ENCODE assay signal across 8 cellular contexts in the genomic region with DNA sequence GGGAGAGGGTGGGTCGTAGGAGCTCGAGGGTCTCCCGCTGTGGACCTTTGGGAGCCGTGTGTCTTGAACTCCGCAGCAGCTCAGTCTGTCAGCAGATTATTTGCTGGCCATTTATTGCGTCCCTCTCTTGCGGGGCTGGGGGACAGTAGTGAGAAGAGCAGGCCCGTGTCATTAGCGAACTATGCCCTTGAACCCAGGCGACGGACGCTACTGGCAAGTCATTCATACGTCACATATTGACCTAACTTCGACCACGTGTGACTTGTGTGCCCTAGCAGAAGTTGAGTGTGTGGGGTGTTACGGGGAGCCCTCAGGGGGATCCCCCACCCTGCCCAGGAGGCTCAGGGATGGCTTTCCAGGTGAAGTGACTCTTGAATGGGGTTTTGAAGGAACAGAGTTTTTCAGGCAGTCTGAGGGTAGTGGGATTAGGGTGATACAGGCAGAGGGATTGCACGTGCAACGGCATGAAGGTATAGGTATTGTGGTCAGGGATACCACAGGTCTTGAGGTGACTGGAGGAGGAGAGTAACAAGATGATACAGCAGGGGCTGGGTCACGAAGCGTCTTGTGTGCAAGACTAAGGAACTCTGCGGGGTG. TPM values are rescaled to one million over a fixed set of nuclear protein-coding genes. Genes with fewer than 3 reads are reported as not detected.
DNase-seq lines count a peak whose midpoint lies in the region; ATAC-seq and TF ChIP-seq lines count a peak whose summit lies in the region.

No MANE protein-coding gene starts in this region.

- POLR2A ChIA-PET in RWPE1 (lab: Yijun Ruan, JAX; ENCODE audit: low non-redundant PET), result interaction anchor here (1.0 kb wide), 1 partner anchor 54 kb away, joined by 9 read pairs; no protein-coding TSS in a partner anchor

- TF ChIP-seq CTCF in RWPE1 (conservative IDR thresholded peaks at IDR 0.05; ENCODE audit: low read depth), result no peak
- TF ChIP-seq CTCF in choroid plexus epithelial cell (conservative IDR thresholded peaks at IDR 0.05; ENCODE audit: low read depth, low read length), result no peak

- no peaks in the 10 kb centered on the region for H3K27me3 ChIP-seq in HAP-1 (ENCODE audit: low read depth)

- H3K9me3 ChIP-seq in HAP-1, result no peaks in the 10 kb centered on the region

- H3K4me3 ChIP-seq in HAP-1 (peak overlapping the region; percentile 58), choroid plexus epithelial cell (ENCODE audit: low read depth, low read length) (peak overlapping the region; percentile 75)

- CTCF ChIA-PET in RWPE1 (lab: Yijun Ruan, JAX), result interaction anchor here (0.7 to 1.0 kb wide), 3 partner anchors 50 to 277 kb away, joined by 4 to 5 read pairs (median 4); no protein-coding TSS in a partner anchor

- in situ Hi-C loops in HAP-1 (cut with MboI; ENCODE audit: low sequenced_read_pairs), result loop anchor here (10.0 kb wide), 1 partner anchor 264 kb away; the partner anchor contains the start of gene SESN2

- peak overlapping the region; percentile 82 to 95 (median 90) for H3K4me3 Mint-ChIP-seq in naive B cell

- peaks cover 32% of the 10 kb centered on the region for H3K36me3 ChIP-seq in HAP-1 (replicated peaks)

- DNase-seq in DMS53 treated with DMSO at 0.1 percent for 48 hours (lab: John Stamatoyannopoulos, UW; ENCODE audit: unreplicated experiment), result peak; percentile 34
- DNase-seq in HAP-1 (ENCODE audit: low spot score in 2 of 2), result peak; percentile 18 to 43
- no peak for DNase-seq in RWPE1 (ENCODE audit: low spot score)
- DNase-seq in choroid plexus epithelial cell (ENCODE audit: low read depth), result peak; percentile 7
- peak; percentile 14 for DNase-seq in naive B cell
- no peak for DNase-seq in NCI-H2227 (lab: John Stamatoyannopoulos, UW; ENCODE audit: unreplicated experiment)
- DNase-seq in germinal center (ENCODE audit: low spot score), result no peak

- H3K27ac Mint-ChIP-seq in naive B cell, result peak overlapping the region in 5 of 6 donors; percentile 69 to 95 (median 88)

- no peaks in the 10 kb centered on the region for H3K9me3 Mint-ChIP-seq in naive B cell

- ATAC-seq in naive B cell (ENCODE audit: low read depth in 2 of 2) (peak; percentile 13 to 24), HG02840 (IDR thresholded peaks at IDR 0.05; ENCODE audit: low FRiP score, unreplicated experiment) (no peak)

- H3K27ac ChIP-seq in RWPE1, result peak overlapping the region; percentile 90

- H3K27me3 Mint-ChIP-seq in naive B cell, result no peaks in the 10 kb centered on the region

- H3K4me1 Mint-ChIP-seq in naive B cell, result peaks cover 18 to 29% (median 22%) of the 10 kb centered on the region in 3 donors

- peaks cover 21% of the 10 kb centered on the region for H3K4me1 ChIP-seq in HAP-1

- no peaks in the 10 kb centered on the region for H3K36me3 Mint-ChIP-seq in naive B cell

RNA-seq across cellular contexts. Expression of gene RCC1, which starts 13.0 kb away (rescaled TPM):
- 10 to 100 TPM in 3 of 6 donors, 1 to 10 TPM in 3; 3.8 to 12.2 (median 9.5) TPM for polyA plus RNA-seq in naive B cell (ENCODE audit: low read depth in 6 of 6)

RNA-seq across cellular contexts. Expression of gene TRNAU1AP, which starts 34.0 kb away (rescaled TPM):
- polyA plus RNA-seq in naive B cell (ENCODE audit: low read depth in 6 of 6), result 10 to 100 TPM in 5 of 6 donors, 1 to 10 TPM in 1; 9.8 to 30.7 (median 25.9) TPM

Comparison
In these comparisons a context has a peak if more than half of its experiments do, and no peak if none do; other contexts are left out.
1. DNase-seq: peak in DMS53 treated with DMSO at 0.1 percent for 48 hours (single experiment), HAP-1 (2 of 2), choroid plexus epithelial cell (single experiment) and naive B cell (single experiment); none in RWPE1 (single experiment), NCI-H2227 (single experiment) and germinal center (single experiment).